In genomic region chr13:96090240-96091101, GRCh38 we compare ENCODE assay signal across 1 cellular context.
TF ChIP-seq lines count a peak whose summit lies in the region.

No MANE protein-coding gene starts in this region.

TF ChIP-seq in HCT116, 20 proteins besides CTCF, POLR2A, EP300 and RAD21 (continued from another document):
- TF ChIP-seq EZH2phosphoT487 (IDR thresholded peaks at IDR 0.05; ENCODE audit: borderline replicate concordance) (no peak), CEBPB (IDR thresholded peaks at IDR 0.05; ENCODE audit: low read depth) (no peak), EGR1 (IDR thresholded peaks at IDR 0.05; ENCODE audit: low read depth) (no peak)
